ENCODE assay signal across 8 cellular contexts in genomic region chr1:44407430-44408180, GRCh38. TPM values are rescaled to one million over a fixed set of nuclear protein-coding genes. Genes with fewer than 3 reads are reported as not detected.
DNase-seq lines count a peak whose midpoint lies in the region; ATAC-seq and TF ChIP-seq lines count a peak whose summit lies in the region.

No MANE protein-coding gene starts in this region.

- no peak for TF ChIP-seq CTCF in CD8-positive, alpha-beta T cell (IDR thresholded peaks at IDR 0.05)
- TF ChIP-seq CTCF in dorsolateral prefrontal cortex (IDR thresholded peaks at IDR 0.05 in 54 of 56, conservative IDR thresholded peaks at IDR 0.05 in 2 of 56; ENCODE audit: low read depth in 1 of 56, partially characterized antibody in 56 of 56): no peak

- no peak overlapping the region for H3K4me3 ChIP-seq in CD8-positive, alpha-beta T cell (ENCODE audit: low read depth, low read length)
- peak overlapping the region; percentile 38 to 86 (median 69) for H3K4me3 ChIP-seq in dorsolateral prefrontal cortex

- H3K27ac ChIP-seq in CD8-positive, alpha-beta T cell (ENCODE audit: low read depth, low read length): no peak overlapping the region
- H3K27ac ChIP-seq in dorsolateral prefrontal cortex: peak overlapping the region; percentile 31 to 97 (median 92)

- peaks cover 41% of the 10 kb centered on the region for H3K27me3 ChIP-seq in CD8-positive, alpha-beta T cell (ENCODE audit: insufficient read depth, low read length)
- H3K27me3 ChIP-seq in dorsolateral prefrontal cortex: peaks cover 3 to 82% (median 49%) of the 10 kb centered on the region in 45 donors

- CTCF ChIA-PET in CD8-positive, alpha-beta T cell (lab: Charles Lee): interaction anchor here (1.1 kb wide), 1 partner anchor 33 kb away, joined by 3 read pairs; no protein-coding TSS in a partner anchor

- H3K4me1 Mint-ChIP-seq in CD8-positive, alpha-beta T cell (ENCODE audit: low read depth): peaks cover 37% of the 10 kb centered on the region
- peaks cover 6 to 26% of the 10 kb centered on the region in 2 donors for H3K4me1 Mint-ChIP-seq in natural killer cell treated with Interleukin-12 subunit alpha and Interleukin-12 subunit beta and Interleukin-15 and Interleukin-18, amount 100 ng/mL, for 72 hours (ENCODE audit: low read depth in 2 of 2)

- intact Hi-C loops in CD8-positive, alpha-beta T cell (cut with DNase I, micrococcal nuclease): no loop called here
- intact Hi-C loops in dorsolateral prefrontal cortex (cut with DNase I): loop anchor here (1.0 to 10.0 kb wide), 3 partner anchors 10 to 240 kb away; no protein-coding TSS in a partner anchor

- H3K9me3 Mint-ChIP-seq in CD8-positive, alpha-beta T cell: no peaks in the 10 kb centered on the region
- H3K9me3 Mint-ChIP-seq in natural killer cell treated with Interleukin-12 subunit alpha and Interleukin-12 subunit beta and Interleukin-15 and Interleukin-18, amount 100 ng/mL, for 72 hours: no peaks in the 10 kb centered on the region

- H3K4me1 ChIP-seq in CD8-positive, alpha-beta T cell (ENCODE audit: insufficient read depth, low read length): peaks cover 35% of the 10 kb centered on the region

- no peak for ATAC-seq in CD8-positive, alpha-beta T cell
- peak in 1 of 2 donors; percentile 29 for ATAC-seq in natural killer cell treated with Interleukin-12 subunit alpha and Interleukin-12 subunit beta and Interleukin-15 and Interleukin-18, amount 100 ng/mL, for 72 hours
- ATAC-seq in HG03342 (IDR thresholded peaks at IDR 0.05; ENCODE audit: unreplicated experiment) (no peak), GM18502 (IDR thresholded peaks at IDR 0.05; ENCODE audit: poor library complexity, unreplicated experiment) (no peak)

- no peak overlapping the region for H3K27ac Mint-ChIP-seq in CD8-positive, alpha-beta T cell
- no peak overlapping the region for H3K27ac Mint-ChIP-seq in natural killer cell treated with Interleukin-12 subunit alpha and Interleukin-12 subunit beta and Interleukin-15 and Interleukin-18, amount 100 ng/mL, for 72 hours

- POLR2A ChIA-PET in CD8-positive, alpha-beta T cell (lab: Charles Lee): interaction anchor here (1.0 kb wide), 1 partner anchor 224 kb away, joined by 3 read pairs; no protein-coding TSS in a partner anchor

- no peaks in the 10 kb centered on the region for H3K9me3 ChIP-seq in CD8-positive, alpha-beta T cell (ENCODE audit: low read length)

- no peaks in the 10 kb centered on the region for H3K36me3 Mint-ChIP-seq in CD8-positive, alpha-beta T cell
- H3K36me3 Mint-ChIP-seq in natural killer cell treated with Interleukin-12 subunit alpha and Interleukin-12 subunit beta and Interleukin-15 and Interleukin-18, amount 100 ng/mL, for 72 hours: no peaks in the 10 kb centered on the region

- peak overlapping the region; percentile 87 for H3K4me3 Mint-ChIP-seq in CD8-positive, alpha-beta T cell
- peak overlapping the region; percentile 84 for H3K4me3 Mint-ChIP-seq in natural killer cell treated with Interleukin-12 subunit alpha and Interleukin-12 subunit beta and Interleukin-15 and Interleukin-18, amount 100 ng/mL, for 72 hours

- no peak for DNase-seq in CD8-positive, alpha-beta T cell
- DNase-seq in NCI-H146 treated with DMSO at 0.1 percent for 48 hours (lab: John Stamatoyannopoulos, UW; ENCODE audit: unreplicated experiment) (peak; percentile 3), dorsolateral prefrontal cortex (peak in 1 of 10 donors; percentile 48), MV-4-11 (lab: John Stamatoyannopoulos, UW) (no peak), SHP77 treated with DMSO at 0.1 percent for 48 hours (lab: John Stamatoyannopoulos, UW) (no peak)
- DNase-seq in natural killer cell treated with Interleukin-12 subunit alpha and Interleukin-12 subunit beta and Interleukin-15 and Interleukin-18, amount 100 ng/mL, for 72 hours (ENCODE audit: low spot score): no peak

- peaks cover 44% of the 10 kb centered on the region for H3K27me3 Mint-ChIP-seq in CD8-positive, alpha-beta T cell (ENCODE audit: low read depth)
- peaks cover 5 to 28% of the 10 kb centered on the region in 2 donors for H3K27me3 Mint-ChIP-seq in natural killer cell treated with Interleukin-12 subunit alpha and Interleukin-12 subunit beta and Interleukin-15 and Interleukin-18, amount 100 ng/mL, for 72 hours

- H3K36me3 ChIP-seq in CD8-positive, alpha-beta T cell (ENCODE audit: insufficient read depth, low read length): no peaks in the 10 kb centered on the region

RNA-seq across cellular contexts. Expression of gene RNF220, which starts 2.5 kb away (rescaled TPM):
- total RNA-seq in CD8-positive, alpha-beta T cell: 10 to 100 TPM; 78.7 to 82.1 TPM
- total RNA-seq in dorsolateral prefrontal cortex: 100 to 1,000 TPM; 104 to 415 (median 196) TPM
- total RNA-seq in natural killer cell treated with Interleukin-12 subunit alpha and Interleukin-12 subunit beta and Interleukin-15 and Interleukin-18, amount 100 ng/mL, for 72 hours: 10 to 100 TPM; 66.0 to 71.2 TPM

RNA-seq across cellular contexts. Expression of gene ERI3, which starts 52.5 kb away (rescaled TPM):
- 10 to 100 TPM; 17.3 to 20.0 TPM for total RNA-seq in CD8-positive, alpha-beta T cell
- 100 to 1,000 TPM in 119 of 120 experiments, 10 to 100 TPM in 1; 93.5 to 183 (median 121) TPM for total RNA-seq in dorsolateral prefrontal cortex
- 10 to 100 TPM; 33.2 to 36.0 TPM for total RNA-seq in natural killer cell treated with Interleukin-12 subunit alpha and Interleukin-12 subunit beta and Interleukin-15 and Interleukin-18, amount 100 ng/mL, for 72 hours

Comparison
In these comparisons a context has a peak if more than half of its experiments do, and no peak if none do; other contexts are left out.
1. intact Hi-C loops: an anchor here in dorsolateral prefrontal cortex (1.0 to 10.0 kb wide); none called in CD8-positive, alpha-beta T cell.